In the genomic region with DNA sequence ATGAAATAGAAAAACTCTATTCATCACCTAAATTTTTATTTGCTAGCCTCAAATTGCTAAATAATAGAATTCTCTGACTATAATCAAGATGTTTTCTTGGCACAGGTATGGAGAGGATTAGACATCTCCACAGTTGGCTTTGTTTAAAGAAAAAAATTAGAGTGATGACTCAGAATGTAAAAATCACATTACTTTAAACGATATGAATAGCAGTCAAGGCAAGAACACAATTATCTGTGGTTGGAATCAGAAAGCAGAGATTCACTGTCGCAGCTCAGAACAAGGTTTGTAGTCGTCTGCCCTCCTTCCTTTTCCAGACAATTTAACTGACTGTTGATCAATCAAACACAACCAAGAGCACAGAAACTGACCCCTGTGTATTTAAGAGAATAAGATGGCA, we compare ENCODE assay signal across 21 cellular contexts. TPM values are rescaled to one million over a fixed set of nuclear protein-coding genes. Genes with fewer than 3 reads are reported as not detected.
DNase-seq lines count a peak whose midpoint lies in the region; ATAC-seq, FAIRE-seq and TF ChIP-seq lines count a peak whose summit lies in the region.
"Had no signal": no experiment of that assay in that cellular context is flagged by ENCODE, and none has a peak within 500 bp of the region (broad histone marks: within the 10 kb centered on the region; RNA-seq: fewer than 3 reads in every experiment).

No MANE protein-coding gene starts in this region.

- H3K4me2 ChIP-seq in SK-N-SH (peak overlapping the region; percentile 52; the same call in 1 of the 2 replicates), skeletal muscle satellite cell (ENCODE audit: low read length) (peak overlapping the region; percentile 24)

- H3K4me3 ChIP-seq in SK-N-SH (ENCODE audit: low read depth in 2 of 2, low read length in 1 of 2) = no peak overlapping the region
- H3K4me3 ChIP-seq in skeletal muscle satellite cell (ENCODE audit: low read length) = no peak overlapping the region
- no peak overlapping the region for H3K4me3 ChIP-seq in body of pancreas
- no peak overlapping the region for H3K4me3 ChIP-seq in suprapubic skin
- H3K4me3 ChIP-seq: colonic mucosa, skin epidermis, tibial artery had no signal

- H3K9me2 ChIP-seq in SK-N-SH = no peaks in the 10 kb centered on the region

- no peaks in the 10 kb centered on the region for H3K36me3 ChIP-seq in SK-N-SH (replicated peaks in 1 of 2; ENCODE audit: control insufficient read depth in 1 of 2, insufficient read depth in 2 of 2, low read length in 1 of 2)
- H3K36me3 ChIP-seq in skeletal muscle satellite cell (ENCODE audit: insufficient read depth, low read length) = no peaks in the 10 kb centered on the region
- no peaks in the 10 kb centered on the region for H3K36me3 ChIP-seq in body of pancreas (replicated peaks in 1 of 2; ENCODE audit: insufficient read depth in 1 of 2, low read depth in 2 of 2)
- H3K36me3 ChIP-seq in suprapubic skin = no peaks in the 10 kb centered on the region
- H3K36me3 ChIP-seq: colonic mucosa, tibial artery had no signal

- POLR2A ChIA-PET in SK-N-SH (lab: Yijun Ruan, JAX) = no interaction called here

- peak overlapping the region; percentile 37; the same call in 1 of the 2 replicates for H2AFZ ChIP-seq in SK-N-SH (ENCODE audit: low read depth)

- intact Hi-C loops in body of pancreas (cut with DNase I) = no loop called here

- peaks cover 11% of the 10 kb centered on the region for H3F3A ChIP-seq in SK-N-SH (replicated peaks; ENCODE audit: insufficient read depth)

- TF ChIP-seq EP300 in SK-N-SH (IDR thresholded peaks at IDR 0.05; ENCODE audit: borderline replicate concordance in 1 of 2, low read depth in 1 of 2, low read length in 1 of 2) (peak in 1 of 2 experiments; percentile 67; a peak in 1 of 4 replicates), suprapubic skin (IDR thresholded peaks at IDR 0.05) (no peak)

- DNase-seq in GM04503 (ENCODE audit: low read depth) (peak; percentile 37), SK-N-SH (no peak), fibroblast of peridontal ligament (ENCODE audit: extremely low read depth) (peak; percentile 72), frontal cortex (ENCODE audit: low spot score in 2 of 2) (no peak), body of pancreas (no peak), suprapubic skin (ENCODE audit: low spot score in 2 of 2) (no peak)
- DNase-seq: activated B cell treated with CpG ODN at 0.5 μM for 24 hours; amygdala; CD4-positive, alpha-beta T cell; colonic mucosa; erythroblast; hippocampal formation; left cardiac atrium; NCI-H1417 treated with DMSO at 0.1 percent for 48 hours; NK-92 treated with Interleukin-12 subunit alpha and Interleukin-12 subunit beta, amount 100 ng/mL, for 24 hours; occipital lobe; SHP77 treated with DMSO at 0.1 percent for 48 hours; tibial artery had no signal

- H3K27ac ChIP-seq in SK-N-SH (ENCODE audit: low read depth in 2 of 2, low read length in 1 of 2) (peak overlapping the region; percentile 65 to 75), body of pancreas (no peak overlapping the region), suprapubic skin (no peak overlapping the region)
- H3K27ac ChIP-seq: colonic mucosa, tibial artery had no signal

- TF ChIP-seq RAD21 in SK-N-SH (IDR thresholded peaks at IDR 0.05; ENCODE audit: low read length) = no peak

- no peak overlapping the region for H3K9ac ChIP-seq in SK-N-SH
- peak overlapping the region; percentile 42 for H3K9ac ChIP-seq in skeletal muscle satellite cell (ENCODE audit: low read depth, low read length)

- no peak for ATAC-seq in body of pancreas
- ATAC-seq: left cardiac atrium had no signal

- H3K27me3 ChIP-seq in SK-N-SH (ENCODE audit: insufficient read depth) (no peaks in the 10 kb centered on the region), skeletal muscle satellite cell (ENCODE audit: control insufficient read depth, insufficient read depth, low read length) (no peaks in the 10 kb centered on the region), body of pancreas (no peaks in the 10 kb centered on the region), suprapubic skin (no peaks in the 10 kb centered on the region)
- H3K27me3 ChIP-seq: colonic mucosa had no signal

- no peak for TF ChIP-seq CTCF in SK-N-SH (IDR thresholded peaks at IDR 0.05)
- TF ChIP-seq CTCF in body of pancreas (IDR thresholded peaks at IDR 0.05) = no peak
- no peak for TF ChIP-seq CTCF in suprapubic skin (IDR thresholded peaks at IDR 0.05)

- 8% methylated on average over 3 of the region's 3 CpGs for WGBS in SK-N-SH (ENCODE audit: low lambda C conversion rate)
- WGBS in body of pancreas, 2 donors = 74 to 85% methylated on average over 3 of the region's 3 CpGs
- WGBS in suprapubic skin = 32% methylated on average over 3 of the region's 3 CpGs

- peaks cover 6 to 29% of the 10 kb centered on the region in 2 experiments for H3K4me1 ChIP-seq in SK-N-SH (ENCODE audit: control insufficient read depth in 1 of 2, insufficient read depth in 2 of 2, low read depth in 1 of 2, low read length in 1 of 2)
- peaks cover 42% of the 10 kb centered on the region for H3K4me1 ChIP-seq in skeletal muscle satellite cell (ENCODE audit: control insufficient read depth, insufficient read depth, low read length)
- H3K4me1 ChIP-seq in body of pancreas = no peaks in the 10 kb centered on the region
- H3K4me1 ChIP-seq in suprapubic skin = no peaks in the 10 kb centered on the region
- H3K4me1 ChIP-seq: colonic mucosa, tibial artery had no signal

- CTCF ChIA-PET in SK-N-SH (lab: Yijun Ruan, JAX) = interaction anchor here (0.9 kb wide), 1 partner anchor 488 kb away, joined by 3 read pairs; no protein-coding TSS in a partner anchor

- H3K79me2 ChIP-seq in SK-N-SH (ENCODE audit: insufficient read depth) = no peaks in the 10 kb centered on the region

- no peaks in the 10 kb centered on the region for H4K20me1 ChIP-seq in SK-N-SH (ENCODE audit: insufficient read depth)

- no peak for FAIRE-seq in frontal cortex (lab: Jason Lieb, UNC)

- TF ChIP-seq POLR2A in body of pancreas (IDR thresholded peaks at IDR 0.05) (no peak), suprapubic skin (IDR thresholded peaks at IDR 0.05) (no peak)

- H3K9me3 ChIP-seq in SK-N-SH = no peaks in the 10 kb centered on the region
- no peaks in the 10 kb centered on the region for H3K9me3 ChIP-seq in skeletal muscle satellite cell (replicated peaks; ENCODE audit: low read length)
- no peaks in the 10 kb centered on the region for H3K9me3 ChIP-seq in body of pancreas
- no peaks in the 10 kb centered on the region for H3K9me3 ChIP-seq in suprapubic skin
- H3K9me3 ChIP-seq: colonic mucosa, tibial artery had no signal

TF ChIP-seq in SK-N-SH, 30 proteins besides CTCF, POLR2A, EP300 and RAD21:
- TF ChIP-seq YY1 (IDR thresholded peaks at IDR 0.05; ENCODE audit: low read depth) = no peak
- peak; percentile 90 for TF ChIP-seq JUND (IDR thresholded peaks at IDR 0.05)
- peak; percentile 62; the same call in 1 of the 2 replicates for TF ChIP-seq POLR2AphosphoS5 (IDR thresholded peaks at IDR 0.05; ENCODE audit: low read depth, low read length)
- TF ChIP-seq TEAD4 (IDR thresholded peaks at IDR 0.05; ENCODE audit: borderline replicate concordance, insufficient read depth) = peak; percentile 56; the same call in 1 of the 2 replicates
- TF ChIP-seq NFIC (IDR thresholded peaks at IDR 0.05; ENCODE audit: borderline replicate concordance) = peak; percentile 82; the same call in 1 of the 2 replicates
- TF ChIP-seq, protein P1, sequence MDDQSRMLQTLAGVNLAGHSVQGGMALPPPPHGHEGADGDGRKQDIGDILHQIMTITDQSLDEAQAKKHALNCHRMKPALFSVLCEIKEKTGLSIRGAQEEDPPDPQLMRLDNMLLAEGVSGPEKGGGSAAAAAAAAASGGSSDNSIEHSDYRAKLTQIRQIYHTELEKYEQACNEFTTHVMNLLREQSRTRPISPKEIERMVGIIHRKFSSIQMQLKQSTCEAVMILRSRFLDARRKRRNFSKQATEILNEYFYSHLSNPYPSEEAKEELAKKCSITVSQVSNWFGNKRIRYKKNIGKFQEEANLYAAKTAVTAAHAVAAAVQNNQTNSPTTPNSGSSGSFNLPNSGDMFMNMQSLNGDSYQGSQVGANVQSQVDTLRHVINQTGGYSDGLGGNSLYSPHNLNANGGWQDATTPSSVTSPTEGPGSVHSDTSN (IDR thresholded peaks at IDR 0.05) = peak; percentile 76
- TF ChIP-seq MXI1 (IDR thresholded peaks at IDR 0.05; ENCODE audit: low read depth, low read length) = no peak
- TF ChIP-seq TCF12 (IDR thresholded peaks at IDR 0.05) = peak; percentile 89
- peak; percentile 77 for TF ChIP-seq FOSL2 (IDR thresholded peaks at IDR 0.05; ENCODE audit: borderline replicate concordance, low read depth)
- TF ChIP-seq NRF1 (IDR thresholded peaks at IDR 0.05; ENCODE audit: low read depth, low read length) = no peak
- TF ChIP-seq RXRA (IDR thresholded peaks at IDR 0.05; ENCODE audit: borderline replicate concordance, low read depth) = peak; percentile 29; the same call in 1 of the 2 replicates

RNA-seq across cellular contexts. Expression of a gene that starts 32.2 kb away (rescaled TPM):
- polyA plus RNA-seq in SK-N-SH (2012; rRNA removed) = not detected in 2 replicates
- polyA plus RNA-seq in SK-N-SH (2012; cell fraction: cytosol; rRNA removed) = 0.01 TPM in 1 of 2 replicates, not detected in the other
- polyA plus RNA-seq in SK-N-SH (2012; cell fraction: nucleus; rRNA removed) = 0.02 TPM in 1 of 2 replicates, not detected in the other
- not detected in 2 replicates for total RNA-seq in skeletal muscle satellite cell (2012; rRNA removed)
- total RNA-seq in frontal cortex (not detected), body of pancreas (1 to 10 TPM in 1 of 2 donors, not detected in 1; 1.0 TPM), suprapubic skin (not detected)
- total RNA-seq: activated B cell treated with CpG ODN at 0.5 μM for 24 hours; CD4-positive, alpha-beta T cell; colonic mucosa; left cardiac atrium; mononuclear cell; occipital lobe had no signal

Comparison
In these comparisons a context has a peak if more than half of its experiments do, and no peak if none do; other contexts are left out.
1. DNase-seq: peak in GM04503 (single experiment) and fibroblast of peridontal ligament (single experiment); none in SK-N-SH (single experiment), frontal cortex (0 of 2), body of pancreas (0 of 4) and suprapubic skin (0 of 2).
2. H3K27ac ChIP-seq: peak in SK-N-SH (2 of 2); none in body of pancreas (0 of 4) and suprapubic skin (single experiment).